In the genomic region with DNA sequence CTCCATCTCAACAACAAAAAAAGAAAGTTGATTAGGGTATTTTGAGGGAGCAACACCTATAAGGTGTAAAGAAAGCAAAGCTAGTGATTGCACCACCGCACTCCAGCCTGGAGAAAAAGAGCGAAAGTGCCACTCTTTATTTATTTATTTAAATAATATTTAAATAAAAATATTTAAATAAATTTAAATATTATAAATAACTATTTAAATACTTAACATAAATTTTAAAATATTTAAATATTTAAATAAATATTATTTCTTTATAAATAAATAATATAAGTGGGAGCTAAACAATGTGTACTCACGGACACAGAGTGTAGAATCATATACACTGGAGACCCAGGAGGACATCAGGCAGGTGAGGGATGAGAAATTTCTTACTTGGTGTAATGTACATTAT, we compare ENCODE assay signal across 21 cellular contexts.
"Had no signal": no experiment of that assay in that cellular context is flagged by ENCODE, and none has a peak within 500 bp of the region (broad histone marks: within the 10 kb centered on the region; RNA-seq: fewer than 3 reads in every experiment).

No MANE protein-coding gene starts in this region.

- DNase-seq: colonic mucosa; cortex of kidney; dermis blood vessel endothelial cell; dorsolateral prefrontal cortex; effector CD4-positive, alpha-beta T cell; effector memory CD4-positive, alpha-beta T cell; foreskin keratinocyte; gastrocnemius medialis; glutamatergic neuron; heart right ventricle; hippocampal formation; left cardiac atrium; left lung; left ventricle myocardium superior; lower lobe of right lung; mesenchymal stem cell; mucosa of descending colon; naive B cell; naive thymus-derived CD8-positive, alpha-beta T cell had no signal

- FAIRE-seq: islet of Langerhans, keratinocyte had no signal
